In the genomic region with DNA sequence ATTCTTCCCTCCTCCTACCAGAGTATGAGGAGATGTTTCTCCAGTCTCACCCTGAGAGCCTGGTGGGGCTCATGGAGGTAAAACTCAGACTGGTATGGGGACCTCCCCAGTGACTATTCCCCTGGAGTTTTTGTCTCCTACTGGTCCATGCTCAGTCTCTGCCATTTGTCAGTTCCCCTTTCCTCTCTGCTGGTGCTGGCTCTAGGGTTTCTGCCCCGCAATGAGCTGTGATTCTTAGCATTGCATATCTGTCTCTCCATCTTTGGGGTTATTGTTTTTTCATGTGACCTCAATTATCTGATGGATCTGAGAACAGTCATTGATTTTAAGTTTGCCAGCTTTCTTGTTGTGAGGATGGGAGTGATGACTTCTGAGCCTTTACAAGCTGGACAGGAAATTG, we compare ENCODE assay signal across 21 cellular contexts.
DNase-seq lines count a peak whose midpoint lies in the region; ATAC-seq, FAIRE-seq and TF ChIP-seq lines count a peak whose summit lies in the region.
"Had no signal": no experiment of that assay in that cellular context is flagged by ENCODE, and none has a peak within 500 bp of the region (broad histone marks: within the 10 kb centered on the region; RNA-seq: fewer than 3 reads in every experiment).

No MANE protein-coding gene starts in this region.

- intact Hi-C loops in dendritic cell treated with granulocyte-macrophage colony-stimulating factor and Interleukin-4, amounts not matched to agents 40 ng/mL and 50 ng/mL, for 4 days (cut with micrococcal nuclease): no loop called here

- H3K9me3 Mint-ChIP-seq in stimulated activated naive CD8-positive, alpha-beta T cell treated with anti-CD3 and anti-CD28 coated beads, Interleukin-15, Interleukin-2, amounts not matched to agents 100 ng/mL and 50 ng/mL, for 24 hours: peaks cover 4% of the 10 kb centered on the region
- no peaks in the 10 kb centered on the region for H3K9me3 Mint-ChIP-seq in dendritic cell treated with granulocyte-macrophage colony-stimulating factor and Interleukin-4, amounts not matched to agents 40 ng/mL and 50 ng/mL, for 4 days
- H3K9me3 Mint-ChIP-seq: brain had no signal

- no peak for DNase-seq in stimulated activated naive CD8-positive, alpha-beta T cell treated with anti-CD3 and anti-CD28 coated beads, Interleukin-15, Interleukin-2, amounts not matched to agents 100 U/mL and 50 U/mL, for 24 hours
- DNase-seq in activated CD4-positive, CD25-positive, alpha-beta regulatory T cell treated with anti-CD3 and anti-CD28 coated beads, Interleukin-2, amount 50 U/mL, for 72 hours: peak; percentile 4
- DNase-seq in D721Med (ENCODE audit: insufficient read length, low spot score): no peak
- DNase-seq in NCI-H2171 (lab: John Stamatoyannopoulos, UW): no peak
- DNase-seq: KG1; mammary epithelial cell; NCI-H1694; NCI-H774; pancreas; PC-3; SHP77 treated with DMSO at 0.1 percent for 48 hours; stimulated activated CD4-positive, alpha-beta T cell treated with anti-CD3 and anti-CD28 coated beads, Interleukin-1b, Interleukin-23, amount 100 ng/mL, for 48 hours; stimulated activated naive CD8-positive, alpha-beta T cell treated with anti-CD3 and anti-CD28 coated beads, Interleukin-15, amount 100 ng/mL, for 72 hours; transverse colon had no signal

- FAIRE-seq in D721Med (lab: Jason Lieb, UNC): no peak
- FAIRE-seq: colon, endometrium, pancreas had no signal

- H3K4me3 Mint-ChIP-seq in stimulated activated naive CD8-positive, alpha-beta T cell treated with anti-CD3 and anti-CD28 coated beads, Interleukin-15, Interleukin-2, amounts not matched to agents 100 ng/mL and 50 ng/mL, for 24 hours: no peak overlapping the region
- no peak overlapping the region for H3K4me3 Mint-ChIP-seq in dendritic cell treated with granulocyte-macrophage colony-stimulating factor and Interleukin-4, amounts not matched to agents 40 ng/mL and 50 ng/mL, for 4 days
- H3K4me3 Mint-ChIP-seq: brain; stimulated activated naive CD8-positive, alpha-beta T cell treated with anti-CD3 and anti-CD28 coated beads, Interleukin-15, amount 100 ng/mL, for 72 hours had no signal

- TF ChIP-seq CTCF in D721Med (IDR thresholded peaks at IDR 0.05; ENCODE audit: insufficient read depth, missing control alignments): no peak

- ATAC-seq in stimulated activated naive CD8-positive, alpha-beta T cell treated with anti-CD3 and anti-CD28 coated beads, Interleukin-15, Interleukin-2, amounts not matched to agents 100 U/mL and 50 U/mL, for 24 hours: no peak
- ATAC-seq in GM18517 (IDR thresholded peaks at IDR 0.05; ENCODE audit: unreplicated experiment): no peak
- no peak for ATAC-seq in HG02870 (IDR thresholded peaks at IDR 0.05; ENCODE audit: unreplicated experiment)
- ATAC-seq: pancreas; PC-3; stimulated activated naive CD8-positive, alpha-beta T cell treated with anti-CD3 and anti-CD28 coated beads, Interleukin-15, amount 100 ng/mL, for 72 hours had no signal

- H3K36me3 Mint-ChIP-seq in stimulated activated naive CD8-positive, alpha-beta T cell treated with anti-CD3 and anti-CD28 coated beads, Interleukin-15, Interleukin-2, amounts not matched to agents 100 ng/mL and 50 ng/mL, for 24 hours (ENCODE audit: low read depth): peaks cover 58% of the 10 kb centered on the region
- H3K36me3 Mint-ChIP-seq in dendritic cell treated with granulocyte-macrophage colony-stimulating factor and Interleukin-4, amounts not matched to agents 40 ng/mL and 50 ng/mL, for 4 days (ENCODE audit: low read depth): peaks cover 85% of the 10 kb centered on the region

- H3K27ac Mint-ChIP-seq in stimulated activated naive CD8-positive, alpha-beta T cell treated with anti-CD3 and anti-CD28 coated beads, Interleukin-15, Interleukin-2, amounts not matched to agents 100 ng/mL and 50 ng/mL, for 24 hours: peak overlapping the region; percentile 34
- H3K27ac Mint-ChIP-seq in dendritic cell treated with granulocyte-macrophage colony-stimulating factor and Interleukin-4, amounts not matched to agents 40 ng/mL and 50 ng/mL, for 4 days: peak overlapping the region; percentile 77

- peaks cover 63% of the 10 kb centered on the region for H3K4me1 Mint-ChIP-seq in stimulated activated naive CD8-positive, alpha-beta T cell treated with anti-CD3 and anti-CD28 coated beads, Interleukin-15, Interleukin-2, amounts not matched to agents 100 ng/mL and 50 ng/mL, for 24 hours (ENCODE audit: low read depth)
- H3K4me1 Mint-ChIP-seq in dendritic cell treated with granulocyte-macrophage colony-stimulating factor and Interleukin-4, amounts not matched to agents 40 ng/mL and 50 ng/mL, for 4 days (ENCODE audit: low read depth): peaks cover 47% of the 10 kb centered on the region
- H3K4me1 Mint-ChIP-seq: brain had no signal

- H3K27me3 Mint-ChIP-seq in stimulated activated naive CD8-positive, alpha-beta T cell treated with anti-CD3 and anti-CD28 coated beads, Interleukin-15, Interleukin-2, amounts not matched to agents 100 ng/mL and 50 ng/mL, for 24 hours: no peaks in the 10 kb centered on the region
- no peaks in the 10 kb centered on the region for H3K27me3 Mint-ChIP-seq in dendritic cell treated with granulocyte-macrophage colony-stimulating factor and Interleukin-4, amounts not matched to agents 40 ng/mL and 50 ng/mL, for 4 days
- H3K27me3 Mint-ChIP-seq: brain; stimulated activated naive CD8-positive, alpha-beta T cell treated with anti-CD3 and anti-CD28 coated beads, Interleukin-15, amount 100 ng/mL, for 72 hours had no signal
